In genomic region chr5:96548941-96549340, GRCh38 we compare ENCODE assay signal across 17 cellular contexts.
"Had no signal": no experiment of that assay in that cellular context is flagged by ENCODE, and none has a peak within 500 bp of the region (broad histone marks: within the 10 kb centered on the region; RNA-seq: fewer than 3 reads in every experiment).

No MANE protein-coding gene starts in this region.

- ATAC-seq: foreskin keratinocyte, lower lobe of right lung had no signal

- H3K9me3 ChIP-seq: lower lobe of right lung, right atrium auricular region, stomach, thoracic aorta had no signal

- DNase-seq: activated CD4-positive, alpha-beta T cell treated with anti-CD3 and anti-CD28 coated beads, Interleukin-2, amount 10 ng/mL, durations not matched to agents 7 days and 5 days; activated CD4-positive, CD25-positive, alpha-beta regulatory T cell; activated CD8-positive, alpha-beta memory T cell treated with anti-CD3 and anti-CD28 coated beads for 24 hours; activated naive CD4-positive, alpha-beta T cell treated with anti-CD3 and anti-CD28 coated beads, Interleukin-2, amount 50 U/mL, for 16 hours; central memory CD4-positive, alpha-beta T cell; cortex of kidney; effector CD8-positive, alpha-beta T cell; foreskin keratinocyte; lower lobe of right lung; posterior cingulate gyrus; stomach; T-helper 2 cell had no signal

- H3K4me3 ChIP-seq: hepatocyte, lower lobe of right lung, neural progenitor cell, right atrium auricular region, skin epidermis, stomach, thoracic aorta had no signal

- H3K36me3 ChIP-seq: lower lobe of right lung, neural progenitor cell, right atrium auricular region, stomach, thoracic aorta had no signal

- H3K27ac ChIP-seq: foreskin keratinocyte, hepatocyte, lower lobe of right lung, neural progenitor cell, right atrium auricular region, skin epidermis, stomach, thoracic aorta had no signal

- H3K4me1 ChIP-seq: foreskin keratinocyte, lower lobe of right lung, right atrium auricular region, stomach had no signal
